ENCODE assay signal across 11 cellular contexts in genomic region chrX:140713174-140713539, GRCh38.
DNase-seq lines count a peak whose midpoint lies in the region; ATAC-seq and TF ChIP-seq lines count a peak whose summit lies in the region.
"Had no signal": no experiment of that assay in that cellular context is flagged by ENCODE, and none has a peak within 500 bp of the region (broad histone marks: within the 10 kb centered on the region; RNA-seq: fewer than 3 reads in every experiment).

No MANE protein-coding gene starts in this region.

- TF ChIP-seq POLR2A in GM18505 (IDR thresholded peaks at IDR 0.05; ENCODE audit: borderline replicate concordance, extremely low read depth, insufficient read depth, insufficient read length): no peak

- ATAC-seq in GM18505 (IDR thresholded peaks at IDR 0.05; ENCODE audit: unreplicated experiment) (peak; percentile 64), HG03469 (IDR thresholded peaks at IDR 0.05; ENCODE audit: unreplicated experiment) (peak; percentile 79), GM21528 (IDR thresholded peaks at IDR 0.05; ENCODE audit: low FRiP score, unreplicated experiment) (no peak), HG02970 (IDR thresholded peaks at IDR 0.05; ENCODE audit: low FRiP score, unreplicated experiment) (no peak), GM19463 (IDR thresholded peaks at IDR 0.05; ENCODE audit: unreplicated experiment) (no peak)
- peak; percentile 40 for ATAC-seq in central memory CD8-positive, alpha-beta T cell (replicated peaks; ENCODE audit: extremely low read depth, poor library complexity, severe bottlenecking)

- DNase-seq in central memory CD8-positive, alpha-beta T cell (ENCODE audit: low spot score in 2 of 2): no peak
- DNase-seq in NCI-H146 treated with DMSO at 0.1 percent for 48 hours (lab: John Stamatoyannopoulos, UW; ENCODE audit: unreplicated experiment): no peak
- DNase-seq: NCI-H1694, SIG-M5 had no signal

- no peak overlapping the region for H3K4me3 Mint-ChIP-seq in central memory CD8-positive, alpha-beta T cell

- no peak overlapping the region for H3K27ac Mint-ChIP-seq in central memory CD8-positive, alpha-beta T cell (ENCODE audit: low read depth)

- H3K36me3 ChIP-seq in neuron (ENCODE audit: insufficient read depth, low read length): peaks cover 5% of the 10 kb centered on the region
- H3K36me3 ChIP-seq: thyroid gland had no signal

- peaks cover 9% of the 10 kb centered on the region for H3K4me1 ChIP-seq in neuron (ENCODE audit: insufficient read depth, low read length)
- H3K4me1 ChIP-seq: thyroid gland had no signal

- H3K36me3 Mint-ChIP-seq in central memory CD8-positive, alpha-beta T cell (ENCODE audit: insufficient read depth): no peaks in the 10 kb centered on the region

- no peaks in the 10 kb centered on the region for H3K27me3 ChIP-seq in neuron (ENCODE audit: insufficient read depth, low read length)
- H3K27me3 ChIP-seq: thyroid gland had no signal

- H3K27me3 Mint-ChIP-seq in central memory CD8-positive, alpha-beta T cell: no peaks in the 10 kb centered on the region

- peak overlapping the region; percentile 30 for H3K4me3 ChIP-seq in neuron (ENCODE audit: low read length)

- H3K4me1 Mint-ChIP-seq in central memory CD8-positive, alpha-beta T cell: no peaks in the 10 kb centered on the region

- H3K9me3 ChIP-seq in neuron (ENCODE audit: low read length): no peaks in the 10 kb centered on the region
- H3K9me3 ChIP-seq: thyroid gland had no signal

- no peak overlapping the region for H2AFZ ChIP-seq in neuron (ENCODE audit: low read depth, low read length)

- no peaks in the 10 kb centered on the region for H3K9me3 Mint-ChIP-seq in central memory CD8-positive, alpha-beta T cell

Comparison
In these comparisons a context has a peak if more than half of its experiments do, and no peak if none do; other contexts are left out.
1. ATAC-seq: peak in GM18505 (single experiment), HG03469 (single experiment) and central memory CD8-positive, alpha-beta T cell (single experiment); none in GM21528 (single experiment), HG02970 (single experiment) and GM19463 (single experiment).